Comparison of ENCODE assay signal across 11 cellular contexts in the genomic region with DNA sequence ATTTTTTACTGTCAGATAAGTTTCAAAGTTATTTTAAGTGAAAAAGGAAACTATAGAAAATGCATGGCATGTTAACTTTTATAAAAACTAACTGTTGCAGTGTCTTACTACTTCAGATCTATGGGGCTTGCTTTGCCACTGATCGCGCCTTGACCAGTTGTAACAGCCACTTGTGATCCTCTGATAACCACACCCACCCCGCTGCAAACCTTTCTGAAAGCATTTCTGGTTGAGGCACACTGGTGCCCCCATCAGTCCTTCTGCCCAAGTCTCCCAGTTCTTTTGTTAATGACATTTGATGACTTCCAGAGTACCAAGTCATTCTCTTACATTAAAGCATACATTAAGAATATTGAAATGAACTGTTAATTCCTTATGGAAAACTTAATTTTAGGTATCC.
DNase-seq lines count a peak whose midpoint lies in the region; ATAC-seq, FAIRE-seq and TF ChIP-seq lines count a peak whose summit lies in the region.
"Had no signal": no experiment of that assay in that cellular context is flagged by ENCODE, and none has a peak within 500 bp of the region (broad histone marks: within the 10 kb centered on the region; RNA-seq: fewer than 3 reads in every experiment).

No MANE protein-coding gene starts in this region.

- TF ChIP-seq POLR2A in GM12878 (IDR thresholded peaks at IDR 0.05; ENCODE audit: low read depth, low read length): no peak
- TF ChIP-seq POLR2A in breast epithelium (IDR thresholded peaks at IDR 0.05): no peak
- TF ChIP-seq POLR2A in right lobe of liver (IDR thresholded peaks at IDR 0.05): no peak

- H3K27me3 Mint-ChIP-seq in CD4-positive, alpha-beta T cell: no peaks in the 10 kb centered on the region
- H3K27me3 Mint-ChIP-seq in naive thymus-derived CD8-positive, alpha-beta T cell: no peaks in the 10 kb centered on the region

- H3K27me3 ChIP-seq in CD4-positive, alpha-beta T cell (ENCODE audit: control insufficient read depth, insufficient read depth, low read length): no peaks in the 10 kb centered on the region
- H3K27me3 ChIP-seq in GM12878 (replicated peaks in 1 of 2; ENCODE audit: control insufficient read depth in 2 of 2, insufficient read depth in 2 of 2, low read length in 1 of 2) (no peaks in the 10 kb centered on the region), breast epithelium (no peaks in the 10 kb centered on the region), right lobe of liver (no peaks in the 10 kb centered on the region)

- peaks cover 5% of the 10 kb centered on the region; the same call in 1 of the 2 replicates for H4K20me1 ChIP-seq in GM12878 (ENCODE audit: control insufficient read depth, insufficient read depth)

- RAD21 ChIA-PET in GM12878 (lab: Charles Lee; ENCODE audit: unreplicated experiment): no interaction called here

- in situ Hi-C loops in GM12878 (cut with MboI): no loop called here

- H3K9me3 Mint-ChIP-seq in CD4-positive, alpha-beta T cell: no peaks in the 10 kb centered on the region
- H3K9me3 Mint-ChIP-seq in naive thymus-derived CD8-positive, alpha-beta T cell: no peaks in the 10 kb centered on the region

- H2AFZ ChIP-seq in GM12878 (ENCODE audit: control insufficient read depth, low read depth, low read length): no peak overlapping the region

- TF ChIP-seq EP300 in GM12878 (IDR thresholded peaks at IDR 0.05; ENCODE audit: borderline replicate concordance in 1 of 2, control insufficient read depth in 1 of 2, low read depth in 2 of 2, low read length in 2 of 2): no peak

- H3K36me3 Mint-ChIP-seq in CD4-positive, alpha-beta T cell (ENCODE audit: low read depth): peaks cover 54% of the 10 kb centered on the region
- H3K36me3 Mint-ChIP-seq in naive thymus-derived CD8-positive, alpha-beta T cell: peaks cover 0 to 46% (median 0%) of the 10 kb centered on the region in 3 donors

- TF ChIP-seq RAD21 in GM12878 (IDR thresholded peaks at IDR 0.05; ENCODE audit: insufficient read depth, low read depth, low read length): 0 out of 2 replicates have a peak, but pooled peaks have one; percentile 5

- peak in 1 of 10 experiments; percentile 12 for DNase-seq in CD4-positive, alpha-beta T cell
- peak in 47 of 76 experiments; percentile 2 to 62 (median 30) for DNase-seq in HUDEP-2 (lab: John Stamatoyannopoulos, UW; ENCODE audit: unreplicated experiment in 76 of 76)
- DNase-seq in GM12878 (ENCODE audit: low read depth, low spot score): no peak
- DNase-seq in naive thymus-derived CD8-positive, alpha-beta T cell: peak in 3 of 10 donors; percentile 15 to 27 (median 16)
- no peak for DNase-seq in SW 1271 (lab: John Stamatoyannopoulos, UW)
- no peak for DNase-seq in breast epithelium (ENCODE audit: low spot score in 2 of 2)
- DNase-seq in right lobe of liver: no peak
- DNase-seq: anterior cingulate cortex, NCI-H774 had no signal

- POLR2A ChIA-PET in CD4-positive, alpha-beta T cell (lab: Charles Lee): interaction anchor here (0.7 to 2.5 kb wide), 2 partner anchors 15 to 35 kb away, joined by 3 to 8 read pairs; no protein-coding TSS in a partner anchor
- POLR2A ChIA-PET in GM12878 (lab: Charles Lee): interaction anchor here (0.6 kb wide), 1 partner anchor 1482 kb away, joined by 3 read pairs; no protein-coding TSS in a partner anchor
- POLR2A ChIA-PET in naive thymus-derived CD8-positive, alpha-beta T cell (lab: Charles Lee): interaction anchor here (1.1 to 1.3 kb wide), 2 partner anchors 16 to 37 kb away, joined by 3 to 4 read pairs; no protein-coding TSS in a partner anchor

- ATAC-seq in CD4-positive, alpha-beta T cell (ENCODE audit: poor library complexity): no peak
- ATAC-seq in GM12878 (peak; percentile 47), HG03039 (IDR thresholded peaks at IDR 0.05; ENCODE audit: unreplicated experiment) (no peak), right lobe of liver (no peak)
- peak in 1 of 2 donors; percentile 43 for ATAC-seq in naive thymus-derived CD8-positive, alpha-beta T cell

- peak overlapping the region; percentile 1 for H3K4me3 Mint-ChIP-seq in CD4-positive, alpha-beta T cell
- H3K4me3 Mint-ChIP-seq in naive thymus-derived CD8-positive, alpha-beta T cell: peak overlapping the region in 6 of 10 donors; percentile 9 to 58 (median 37)

- H3K4me3 ChIP-seq in GM12878 (no peak overlapping the region), breast epithelium (no peak overlapping the region), right lobe of liver (no peak overlapping the region)

- H3K36me3 ChIP-seq in GM12878 (ENCODE audit: control insufficient read depth in 2 of 2, insufficient read depth in 2 of 2, low read length in 1 of 2): peaks cover 5 to 16% of the 10 kb centered on the region in 2 experiments
- no peaks in the 10 kb centered on the region for H3K36me3 ChIP-seq in breast epithelium
- H3K36me3 ChIP-seq in right lobe of liver: no peaks in the 10 kb centered on the region

- H3K4me2 ChIP-seq in GM12878 (ENCODE audit: control insufficient read depth, insufficient read depth): no peak overlapping the region

- no peak for TF ChIP-seq CTCF in CD4-positive, alpha-beta T cell (IDR thresholded peaks at IDR 0.05)
- TF ChIP-seq CTCF in GM12878 (IDR thresholded peaks at IDR 0.05 in 2 of 3, conservative IDR thresholded peaks at IDR 0.05 in 1 of 3; ENCODE audit: control insufficient read depth in 2 of 3, extremely low read depth in 1 of 3, insufficient read depth in 1 of 3, low read depth in 3 of 3, low read length in 3 of 3) (no peak; a peak in 1 of 6 replicates), breast epithelium (IDR thresholded peaks at IDR 0.05) (no peak), right lobe of liver (IDR thresholded peaks at IDR 0.05) (no peak)

- no peak overlapping the region for H3K9ac ChIP-seq in GM12878 (ENCODE audit: control insufficient read depth, insufficient read depth, low read length)

- CTCF ChIA-PET in CD4-positive, alpha-beta T cell (lab: Charles Lee): interaction anchor here (1.0 to 1.4 kb wide), 2 partner anchors 10 to 39 kb away, joined by 3 to 5 read pairs; no protein-coding TSS in a partner anchor
- CTCF ChIA-PET in GM12878 (lab: Yijun Ruan, JAX): interaction anchor here (0.8 kb wide), 1 partner anchor 98 kb away, joined by 3 read pairs; no protein-coding TSS in a partner anchor

- H3K27ac Mint-ChIP-seq in CD4-positive, alpha-beta T cell: no peak overlapping the region
- H3K27ac Mint-ChIP-seq in naive thymus-derived CD8-positive, alpha-beta T cell: peak overlapping the region in 9 of 10 donors; percentile 24 to 85 (median 78)

- no peaks in the 10 kb centered on the region for H3K9me3 ChIP-seq in CD4-positive, alpha-beta T cell (ENCODE audit: control insufficient read depth, low read length)
- H3K9me3 ChIP-seq in GM12878 (replicated peaks; ENCODE audit: control insufficient read depth, insufficient read depth, low read length) (no peaks in the 10 kb centered on the region), breast epithelium (no peaks in the 10 kb centered on the region), right lobe of liver (no peaks in the 10 kb centered on the region)

- no peaks in the 10 kb centered on the region for H3K4me1 ChIP-seq in GM12878 (ENCODE audit: control insufficient read depth, insufficient read depth, low read length)
- H3K4me1 ChIP-seq in breast epithelium: peaks cover 0 to 20% of the 10 kb centered on the region in 2 donors
- peaks cover 0 to 11% (median 4%) of the 10 kb centered on the region in 4 donors for H3K4me1 ChIP-seq in right lobe of liver

- peaks cover 91% of the 10 kb centered on the region for H3K4me1 Mint-ChIP-seq in CD4-positive, alpha-beta T cell (ENCODE audit: low read depth)
- H3K4me1 Mint-ChIP-seq in naive thymus-derived CD8-positive, alpha-beta T cell: peaks cover 45 to 95% (median 84%) of the 10 kb centered on the region in 4 donors

- peaks cover 92% of the 10 kb centered on the region for H3K79me2 ChIP-seq in GM12878 (ENCODE audit: control insufficient read depth, insufficient read depth, low read length)

- WGBS in GM12878 (ENCODE audit: insufficient coverage, insufficient replicate concordance, low lambda C conversion rate, missing lambda C conversion rate): 81% methylated on average over 3 of the region's 3 CpGs
- WGBS in right lobe of liver (ENCODE audit: insufficient coverage, low coverage, low lambda C conversion rate, missing lambda C conversion rate): 77% methylated on average over 3 of the region's 3 CpGs

- H3K27ac ChIP-seq in CD4-positive, alpha-beta T cell (ENCODE audit: low read depth, low read length): no peak overlapping the region
- H3K27ac ChIP-seq in GM12878 (ENCODE audit: control insufficient read depth, insufficient read depth): no peak overlapping the region
- H3K27ac ChIP-seq in breast epithelium: no peak overlapping the region
- H3K27ac ChIP-seq in right lobe of liver: no peak overlapping the region
- H3K27ac ChIP-seq: epithelial cell of prostate had no signal

- SMC1A ChIA-PET in GM12878 (lab: Charles Lee; ENCODE audit: uncharacterized antibody, unreplicated experiment): interaction anchor here (0.7 to 1.4 kb wide), 6 partner anchors 10 to 99 kb away, joined by 3 to 5 read pairs (median 4); no protein-coding TSS in a partner anchor

- no peak for FAIRE-seq in GM12878 (lab: Jason Lieb, UNC)

- no TSS peak for BruUV-seq in GM12878 (replicated peaks; lab: Mats Ljungman, UMichigan)

- intact Hi-C loops in CD4-positive, alpha-beta T cell (cut with DNase I, micrococcal nuclease): loop anchor here in 1 of 2 experiments (5.0 kb wide), 1 partner anchor 38 kb away; no protein-coding TSS in a partner anchor
- intact Hi-C loops in GM12878 (cut with micrococcal nuclease; ENCODE audit: unreplicated experiment): no loop called here
- intact Hi-C loops in breast epithelium (cut with DNase I; ENCODE audit: low total_unique reads): no loop called here
- intact Hi-C loops in right lobe of liver (cut with DNase I): no loop called here

TF ChIP-seq in GM12878, 131 proteins besides CTCF, POLR2A, EP300 and RAD21 (continues in another document):
- TF ChIP-seq NFYA (IDR thresholded peaks at IDR 0.05; ENCODE audit: borderline replicate concordance, low read depth, low read length) (no peak), FOXK2 (IDR thresholded peaks at IDR 0.05) (no peak), ATF2 (IDR thresholded peaks at IDR 0.05; ENCODE audit: low read length) (no peak)

Comparison
In these comparisons a context has a peak if more than half of its experiments do, and no peak if none do; other contexts are left out.
1. DNase-seq: peak in HUDEP-2 (47 of 76); none in GM12878 (single experiment), SW 1271 (0 of 2), breast epithelium (0 of 2) and right lobe of liver (0 of 3).